2 cellular contexts compared by ENCODE assay signal in the genomic region with DNA sequence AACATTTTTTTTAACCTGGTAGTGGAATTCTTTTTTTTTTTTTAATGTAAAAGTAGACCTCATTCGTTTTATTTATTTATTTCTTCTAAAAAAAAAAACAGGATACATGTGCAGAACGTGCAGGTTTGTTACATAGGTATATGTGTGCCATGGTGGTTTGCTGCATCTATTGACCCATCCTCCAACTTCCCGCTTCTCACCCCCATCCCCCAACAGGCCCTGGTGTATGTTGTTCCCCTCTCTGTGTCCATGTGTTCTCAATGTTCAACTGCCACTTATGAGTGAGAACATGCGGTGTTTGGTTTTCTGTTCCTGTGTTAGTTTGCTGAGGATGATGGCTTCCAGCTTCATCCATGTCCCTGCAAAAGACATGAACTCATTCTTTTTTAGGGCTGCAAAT. TPM values are rescaled to one million over a fixed set of nuclear protein-coding genes. Genes with fewer than 3 reads are reported as not detected.
"Had no signal": no experiment of that assay in that cellular context is flagged by ENCODE, and none has a peak within 500 bp of the region (broad histone marks: within the 10 kb centered on the region; RNA-seq: fewer than 3 reads in every experiment).

No MANE protein-coding gene starts in this region.

RNA-seq across cellular contexts. Expression of gene TACC2, which starts 29.0 kb away (rescaled TPM):
- total RNA-seq: natural killer cell treated with Interleukin-12 subunit alpha and Interleukin-12 subunit beta and Interleukin-15 and Interleukin-18, amount 100 ng/mL, for 72 hours; T-helper 1 cell treated with Interleukin-12 subunit alpha and Interleukin-12 subunit beta and Interleukin-4 antibody, amounts not matched to agents 30 ng/mL and 1 ng/mL, for 36 hours had no signal
